2 cellular contexts compared by ENCODE assay signal in the genomic region with DNA sequence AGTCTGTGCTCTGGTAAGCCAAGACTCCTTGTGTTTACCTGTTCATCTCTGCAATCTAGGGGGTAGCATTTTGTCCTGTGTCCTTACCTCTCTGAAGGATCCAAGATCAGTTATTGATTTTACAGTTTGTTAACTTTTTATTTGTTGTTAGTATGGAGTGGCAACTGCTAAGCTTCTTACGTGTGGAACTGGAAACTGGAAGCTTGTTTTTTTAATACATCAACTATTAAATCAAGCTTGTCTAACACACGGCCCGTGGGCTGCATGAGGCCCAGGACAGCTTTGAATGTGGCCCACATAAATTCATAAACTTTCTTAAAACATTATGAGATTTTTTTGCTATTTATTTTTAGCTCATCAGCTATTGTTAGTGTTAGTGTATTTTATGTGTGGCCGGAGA.
A peak's percentile ranks its signal among the peaks of the same experiment; 100 is the strongest.
TF ChIP-seq lines count a peak whose summit lies in the region.

No MANE protein-coding gene starts in this region.

TF ChIP-seq in liver, 16 proteins besides CTCF, POLR2A, EP300 and RAD21:
- TF ChIP-seq HNF4A (conservative IDR thresholded peaks at IDR 0.05) (peak; percentile 25 to 30), TAF1 (conservative IDR thresholded peaks at IDR 0.05) (peak; percentile 43), EGR1 (IDR thresholded peaks at IDR 0.05; ENCODE audit: low read depth in 2 of 2) (no peak), FOXA1 (IDR thresholded peaks at IDR 0.05) (no peak), HNF4G (IDR thresholded peaks at IDR 0.05) (no peak), YY1 (IDR thresholded peaks at IDR 0.05) (peak; percentile 38), NR2F2 (IDR thresholded peaks at IDR 0.05) (no peak), SP1 (IDR thresholded peaks at IDR 0.05) (peak; percentile 30)
- TF ChIP-seq, protein P1, sequence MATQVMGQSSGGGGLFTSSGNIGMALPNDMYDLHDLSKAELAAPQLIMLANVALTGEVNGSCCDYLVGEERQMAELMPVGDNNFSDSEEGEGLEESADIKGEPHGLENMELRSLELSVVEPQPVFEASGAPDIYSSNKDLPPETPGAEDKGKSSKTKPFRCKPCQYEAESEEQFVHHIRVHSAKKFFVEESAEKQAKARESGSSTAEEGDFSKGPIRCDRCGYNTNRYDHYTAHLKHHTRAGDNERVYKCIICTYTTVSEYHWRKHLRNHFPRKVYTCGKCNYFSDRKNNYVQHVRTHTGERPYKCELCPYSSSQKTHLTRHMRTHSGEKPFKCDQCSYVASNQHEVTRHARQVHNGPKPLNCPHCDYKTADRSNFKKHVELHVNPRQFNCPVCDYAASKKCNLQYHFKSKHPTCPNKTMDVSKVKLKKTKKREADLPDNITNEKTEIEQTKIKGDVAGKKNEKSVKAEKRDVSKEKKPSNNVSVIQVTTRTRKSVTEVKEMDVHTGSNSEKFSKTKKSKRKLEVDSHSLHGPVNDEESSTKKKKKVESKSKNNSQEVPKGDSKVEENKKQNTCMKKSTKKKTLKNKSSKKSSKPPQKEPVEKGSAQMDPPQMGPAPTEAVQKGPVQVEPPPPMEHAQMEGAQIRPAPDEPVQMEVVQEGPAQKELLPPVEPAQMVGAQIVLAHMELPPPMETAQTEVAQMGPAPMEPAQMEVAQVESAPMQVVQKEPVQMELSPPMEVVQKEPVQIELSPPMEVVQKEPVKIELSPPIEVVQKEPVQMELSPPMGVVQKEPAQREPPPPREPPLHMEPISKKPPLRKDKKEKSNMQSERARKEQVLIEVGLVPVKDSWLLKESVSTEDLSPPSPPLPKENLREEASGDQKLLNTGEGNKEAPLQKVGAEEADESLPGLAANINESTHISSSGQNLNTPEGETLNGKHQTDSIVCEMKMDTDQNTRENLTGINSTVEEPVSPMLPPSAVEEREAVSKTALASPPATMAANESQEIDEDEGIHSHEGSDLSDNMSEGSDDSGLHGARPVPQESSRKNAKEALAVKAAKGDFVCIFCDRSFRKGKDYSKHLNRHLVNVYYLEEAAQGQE (IDR thresholded peaks at IDR 0.05): peak; percentile 21

TF ChIP-seq in HepG2, 621 proteins besides CTCF, POLR2A, EP300 and RAD21:
- no peak for TF ChIP-seq SPEN (CRISPR knock-in tag; IDR thresholded peaks at IDR 0.05; ENCODE audit: low read depth)
- TF ChIP-seq, protein P2, sequence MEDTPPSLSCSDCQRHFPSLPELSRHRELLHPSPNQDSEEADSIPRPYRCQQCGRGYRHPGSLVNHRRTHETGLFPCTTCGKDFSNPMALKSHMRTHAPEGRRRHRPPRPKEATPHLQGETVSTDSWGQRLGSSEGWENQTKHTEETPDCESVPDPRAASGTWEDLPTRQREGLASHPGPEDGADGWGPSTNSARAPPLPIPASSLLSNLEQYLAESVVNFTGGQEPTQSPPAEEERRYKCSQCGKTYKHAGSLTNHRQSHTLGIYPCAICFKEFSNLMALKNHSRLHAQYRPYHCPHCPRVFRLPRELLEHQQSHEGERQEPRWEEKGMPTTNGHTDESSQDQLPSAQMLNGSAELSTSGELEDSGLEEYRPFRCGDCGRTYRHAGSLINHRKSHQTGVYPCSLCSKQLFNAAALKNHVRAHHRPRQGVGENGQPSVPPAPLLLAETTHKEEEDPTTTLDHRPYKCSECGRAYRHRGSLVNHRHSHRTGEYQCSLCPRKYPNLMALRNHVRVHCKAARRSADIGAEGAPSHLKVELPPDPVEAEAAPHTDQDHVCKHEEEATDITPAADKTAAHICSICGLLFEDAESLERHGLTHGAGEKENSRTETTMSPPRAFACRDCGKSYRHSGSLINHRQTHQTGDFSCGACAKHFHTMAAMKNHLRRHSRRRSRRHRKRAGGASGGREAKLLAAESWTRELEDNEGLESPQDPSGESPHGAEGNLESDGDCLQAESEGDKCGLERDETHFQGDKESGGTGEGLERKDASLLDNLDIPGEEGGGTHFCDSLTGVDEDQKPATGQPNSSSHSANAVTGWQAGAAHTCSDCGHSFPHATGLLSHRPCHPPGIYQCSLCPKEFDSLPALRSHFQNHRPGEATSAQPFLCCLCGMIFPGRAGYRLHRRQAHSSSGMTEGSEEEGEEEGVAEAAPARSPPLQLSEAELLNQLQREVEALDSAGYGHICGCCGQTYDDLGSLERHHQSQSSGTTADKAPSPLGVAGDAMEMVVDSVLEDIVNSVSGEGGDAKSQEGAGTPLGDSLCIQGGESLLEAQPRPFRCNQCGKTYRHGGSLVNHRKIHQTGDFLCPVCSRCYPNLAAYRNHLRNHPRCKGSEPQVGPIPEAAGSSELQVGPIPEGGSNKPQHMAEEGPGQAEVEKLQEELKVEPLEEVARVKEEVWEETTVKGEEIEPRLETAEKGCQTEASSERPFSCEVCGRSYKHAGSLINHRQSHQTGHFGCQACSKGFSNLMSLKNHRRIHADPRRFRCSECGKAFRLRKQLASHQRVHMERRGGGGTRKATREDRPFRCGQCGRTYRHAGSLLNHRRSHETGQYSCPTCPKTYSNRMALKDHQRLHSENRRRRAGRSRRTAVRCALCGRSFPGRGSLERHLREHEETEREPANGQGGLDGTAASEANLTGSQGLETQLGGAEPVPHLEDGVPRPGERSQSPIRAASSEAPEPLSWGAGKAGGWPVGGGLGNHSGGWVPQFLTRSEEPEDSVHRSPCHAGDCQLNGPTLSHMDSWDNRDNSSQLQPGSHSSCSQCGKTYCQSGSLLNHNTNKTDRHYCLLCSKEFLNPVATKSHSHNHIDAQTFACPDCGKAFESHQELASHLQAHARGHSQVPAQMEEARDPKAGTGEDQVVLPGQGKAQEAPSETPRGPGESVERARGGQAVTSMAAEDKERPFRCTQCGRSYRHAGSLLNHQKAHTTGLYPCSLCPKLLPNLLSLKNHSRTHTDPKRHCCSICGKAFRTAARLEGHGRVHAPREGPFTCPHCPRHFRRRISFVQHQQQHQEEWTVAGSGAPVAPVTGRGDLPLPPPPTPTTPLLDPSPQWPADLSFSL (CRISPR knock-in tag; IDR thresholded peaks at IDR 0.05): no peak
- TF ChIP-seq PHF21A (CRISPR knock-in tag; IDR thresholded peaks at IDR 0.05): no peak
- TF ChIP-seq, protein P3, sequence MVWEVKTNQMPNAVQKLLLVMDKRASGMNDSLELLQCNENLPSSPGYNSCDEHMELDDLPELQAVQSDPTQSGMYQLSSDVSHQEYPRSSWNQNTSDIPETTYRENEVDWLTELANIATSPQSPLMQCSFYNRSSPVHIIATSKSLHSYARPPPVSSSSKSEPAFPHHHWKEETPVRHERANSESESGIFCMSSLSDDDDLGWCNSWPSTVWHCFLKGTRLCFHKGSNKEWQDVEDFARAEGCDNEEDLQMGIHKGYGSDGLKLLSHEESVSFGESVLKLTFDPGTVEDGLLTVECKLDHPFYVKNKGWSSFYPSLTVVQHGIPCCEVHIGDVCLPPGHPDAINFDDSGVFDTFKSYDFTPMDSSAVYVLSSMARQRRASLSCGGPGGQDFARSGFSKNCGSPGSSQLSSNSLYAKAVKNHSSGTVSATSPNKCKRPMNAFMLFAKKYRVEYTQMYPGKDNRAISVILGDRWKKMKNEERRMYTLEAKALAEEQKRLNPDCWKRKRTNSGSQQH (CRISPR knock-in tag; IDR thresholded peaks at IDR 0.05; ENCODE audit: low read depth): no peak
- no peak for TF ChIP-seq RFXANK (CRISPR knock-in tag; IDR thresholded peaks at IDR 0.05)
- TF ChIP-seq, protein P4, sequence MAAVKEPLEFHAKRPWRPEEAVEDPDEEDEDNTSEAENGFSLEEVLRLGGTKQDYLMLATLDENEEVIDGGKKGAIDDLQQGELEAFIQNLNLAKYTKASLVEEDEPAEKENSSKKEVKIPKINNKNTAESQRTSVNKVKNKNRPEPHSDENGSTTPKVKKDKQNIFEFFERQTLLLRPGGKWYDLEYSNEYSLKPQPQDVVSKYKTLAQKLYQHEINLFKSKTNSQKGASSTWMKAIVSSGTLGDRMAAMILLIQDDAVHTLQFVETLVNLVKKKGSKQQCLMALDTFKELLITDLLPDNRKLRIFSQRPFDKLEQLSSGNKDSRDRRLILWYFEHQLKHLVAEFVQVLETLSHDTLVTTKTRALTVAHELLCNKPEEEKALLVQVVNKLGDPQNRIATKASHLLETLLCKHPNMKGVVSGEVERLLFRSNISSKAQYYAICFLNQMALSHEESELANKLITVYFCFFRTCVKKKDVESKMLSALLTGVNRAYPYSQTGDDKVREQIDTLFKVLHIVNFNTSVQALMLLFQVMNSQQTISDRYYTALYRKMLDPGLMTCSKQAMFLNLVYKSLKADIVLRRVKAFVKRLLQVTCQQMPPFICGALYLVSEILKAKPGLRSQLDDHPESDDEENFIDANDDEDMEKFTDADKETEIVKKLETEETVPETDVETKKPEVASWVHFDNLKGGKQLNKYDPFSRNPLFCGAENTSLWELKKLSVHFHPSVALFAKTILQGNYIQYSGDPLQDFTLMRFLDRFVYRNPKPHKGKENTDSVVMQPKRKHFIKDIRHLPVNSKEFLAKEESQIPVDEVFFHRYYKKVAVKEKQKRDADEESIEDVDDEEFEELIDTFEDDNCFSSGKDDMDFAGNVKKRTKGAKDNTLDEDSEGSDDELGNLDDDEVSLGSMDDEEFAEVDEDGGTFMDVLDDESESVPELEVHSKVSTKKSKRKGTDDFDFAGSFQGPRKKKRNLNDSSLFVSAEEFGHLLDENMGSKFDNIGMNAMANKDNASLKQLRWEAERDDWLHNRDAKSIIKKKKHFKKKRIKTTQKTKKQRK (IDR thresholded peaks at IDR 0.05; ENCODE audit: low read length): no peak
- TF ChIP-seq ZBTB7A (CRISPR knock-in tag; IDR thresholded peaks at IDR 0.05): no peak
- no peak for TF ChIP-seq ZNF850 (CRISPR knock-in tag; conservative IDR thresholded peaks at IDR 0.05)
- no peak for TF ChIP-seq SMARCE1 (IDR thresholded peaks at IDR 0.05; ENCODE audit: borderline replicate concordance)
- TF ChIP-seq ELF1 (CRISPR knock-in tag; IDR thresholded peaks at IDR 0.05): no peak
TF ChIP-seq in HepG2: peak in this region for 0.
